Comparison of ENCODE assay signal across 8 cellular contexts in the genomic region with DNA sequence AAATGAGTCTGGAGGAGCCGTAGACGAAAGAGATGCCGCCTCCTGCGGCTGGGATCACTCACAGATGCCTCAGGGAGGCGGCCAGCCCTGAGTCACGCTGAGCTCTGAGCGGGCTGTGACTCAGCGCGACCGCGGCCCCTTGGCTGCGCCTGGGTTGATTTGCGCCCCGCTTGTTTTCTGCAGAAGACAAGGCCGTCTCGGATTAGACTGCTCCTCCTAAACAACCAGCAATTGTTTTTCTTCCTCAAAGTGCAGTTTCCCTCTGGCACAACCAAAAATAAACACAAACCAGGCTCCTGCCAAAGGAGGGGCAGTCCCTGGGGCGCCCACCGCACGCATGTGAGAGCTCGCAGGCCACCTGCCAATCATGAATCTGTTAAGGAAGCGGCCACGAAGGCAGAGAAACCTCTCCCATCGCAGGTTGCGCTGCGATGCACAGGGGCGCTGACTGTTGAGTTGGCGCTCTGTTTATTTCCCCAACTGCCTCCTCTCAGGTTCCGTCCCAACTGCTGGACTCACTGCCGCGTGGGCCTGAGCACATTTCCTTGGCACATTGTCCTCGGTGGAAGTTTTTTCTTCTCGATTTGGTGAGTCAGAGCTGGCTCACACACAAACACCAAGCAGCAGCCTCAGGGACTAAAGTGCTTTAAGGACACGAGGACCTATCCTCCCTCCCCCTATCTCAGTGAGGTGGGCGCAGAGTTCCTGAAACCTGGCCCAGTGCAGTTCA.
DNase-seq lines count a peak whose midpoint lies in the region; ATAC-seq and TF ChIP-seq lines count a peak whose summit lies in the region.

No MANE protein-coding gene starts in this region.

- peaks cover 11% of the 10 kb centered on the region for H3K4me1 Mint-ChIP-seq in T-helper 1 cell treated with Interleukin-12 subunit alpha and Interleukin-12 subunit beta and Interleukin-4 antibody, amounts not matched to agents 30 μg/mL and 1 μg/mL, for 36 hours (ENCODE audit: low read depth)

- peak overlapping the region; percentile 59 for H3K4me3 Mint-ChIP-seq in T-helper 1 cell treated with Interleukin-12 subunit alpha and Interleukin-12 subunit beta and Interleukin-4 antibody, amounts not matched to agents 30 μg/mL and 1 μg/mL, for 36 hours

- H3K27me3 Mint-ChIP-seq in T-helper 1 cell treated with Interleukin-12 subunit alpha and Interleukin-12 subunit beta and Interleukin-4 antibody, amounts not matched to agents 30 μg/mL and 1 μg/mL, for 36 hours (ENCODE audit: low read depth): peaks cover 10% of the 10 kb centered on the region

- no peaks in the 10 kb centered on the region for H3K9me3 Mint-ChIP-seq in T-helper 1 cell treated with Interleukin-12 subunit alpha and Interleukin-12 subunit beta and Interleukin-4 antibody, amounts not matched to agents 30 μg/mL and 1 μg/mL, for 36 hours

- DNase-seq in AG04449 (ENCODE audit: low read depth, low spot score) (no peak), amniotic stem cell (lab: John Stamatoyannopoulos, UW) (peak; percentile 86), hippocampal formation (lab: John Stamatoyannopoulos, UW) (peak; percentile 9 to 16), HuH-7.5 (ENCODE audit: low spot score) (no peak)

- no peak for TF ChIP-seq CTCF in AG04449 (IDR thresholded peaks at IDR 0.05; ENCODE audit: insufficient read depth, low read length, missing control alignments)

- POLR2A ChIA-PET in AG04449 (lab: Yijun Ruan, JAX): interaction anchor here (0.6 to 1.2 kb wide), 3 partner anchors 8 to 32 kb away, joined by 3 to 6 read pairs (median 3); no protein-coding TSS in a partner anchor

- CTCF ChIA-PET in AG04449 (lab: Yijun Ruan, JAX): interaction anchor here (1.1 to 3.1 kb wide), 4 partner anchors 15 to 363 kb away, joined by 3 to 11 read pairs (median 4); no protein-coding TSS in a partner anchor

- H3K4me3 ChIP-seq in AG04449 (ENCODE audit: low read depth, low read length): peak overlapping the region; percentile 13; the same call in 1 of the 2 replicates
- H3K4me3 ChIP-seq in skin epidermis: peak overlapping the region in 5 of 7 experiments; percentile 2 to 36 (median 21)

- H3K27ac ChIP-seq in skin epidermis: peak overlapping the region in 20 of 21 experiments; percentile 65 to 92 (median 83)

- ATAC-seq in GM19324 (IDR thresholded peaks at IDR 0.05; ENCODE audit: low FRiP score, unreplicated experiment) (peak; percentile 71), HG03354 (IDR thresholded peaks at IDR 0.05; ENCODE audit: poor library complexity, severe bottlenecking, unreplicated experiment) (peak; percentile 90)

- H3K36me3 Mint-ChIP-seq in T-helper 1 cell treated with Interleukin-12 subunit alpha and Interleukin-12 subunit beta and Interleukin-4 antibody, amounts not matched to agents 30 μg/mL and 1 μg/mL, for 36 hours (ENCODE audit: low read depth): no peaks in the 10 kb centered on the region

- no peak overlapping the region for H3K27ac Mint-ChIP-seq in T-helper 1 cell treated with Interleukin-12 subunit alpha and Interleukin-12 subunit beta and Interleukin-4 antibody, amounts not matched to agents 30 μg/mL and 1 μg/mL, for 36 hours

Comparison
In these comparisons a context has a peak if more than half of its experiments do, and no peak if none do; other contexts are left out.
1. DNase-seq: peak in amniotic stem cell (single experiment) and hippocampal formation (2 of 2); none in AG04449 (single experiment) and HuH-7.5 (single experiment).